In genomic region chr19:2428027-2428690, GRCh38 we compare ENCODE assay signal across 8 cellular contexts. TPM values are rescaled to one million over a fixed set of nuclear protein-coding genes. Genes with fewer than 3 reads are reported as not detected.
DNase-seq lines count a peak whose midpoint lies in the region; ATAC-seq and TF ChIP-seq lines count a peak whose summit lies in the region.

No MANE protein-coding gene starts in this region.

- ATAC-seq in gastrocnemius medialis (peak; percentile 11 to 42), GM18505 (IDR thresholded peaks at IDR 0.05; ENCODE audit: unreplicated experiment) (no peak)

- H3K27me3 ChIP-seq in iPS-15b (ENCODE audit: control insufficient read depth, insufficient read depth, low read length) (no peaks in the 10 kb centered on the region), gastrocnemius medialis (no peaks in the 10 kb centered on the region)

- intact Hi-C loops in gastrocnemius medialis (cut with DNase I; ENCODE audit: low total_unique reads): no loop called here

- H3K4me1 ChIP-seq in iPS-15b (ENCODE audit: control insufficient read depth, insufficient read depth, low read length) (peaks cover 8% of the 10 kb centered on the region), gastrocnemius medialis (peaks cover 23 to 30% of the 10 kb centered on the region in 2 donors)

- DNase-seq in Ammon's horn (ENCODE audit: low spot score): peak; percentile 50
- peak; percentile 50 for DNase-seq in HT-29 (ENCODE audit: low spot score)
- DNase-seq in gastrocnemius medialis: peak in 1 of 2 donors; percentile 53
- DNase-seq in T-helper 9 cell: no peak
- DNase-seq in H4 (ENCODE audit: low spot score): no peak

- in situ Hi-C loops in gastrocnemius medialis (cut with MboI; ENCODE audit: low sequenced_read_pairs in 4 of 4): no loop called here

- no peak for TF ChIP-seq CTCF in gastrocnemius medialis (IDR thresholded peaks at IDR 0.05 in 4 of 5, conservative IDR thresholded peaks at IDR 0.05 in 1 of 5)

- no peaks in the 10 kb centered on the region for H3K9me3 ChIP-seq in iPS-15b (ENCODE audit: control insufficient read depth, insufficient read depth, low read length)
- no peaks in the 10 kb centered on the region for H3K9me3 ChIP-seq in gastrocnemius medialis

- H3K27ac ChIP-seq in angular gyrus (ENCODE audit: low read depth, low read length): peak overlapping the region; percentile 97
- H3K27ac ChIP-seq in gastrocnemius medialis: peak overlapping the region; percentile 89 to 98 (median 92)

- H3K4me3 ChIP-seq in iPS-15b (ENCODE audit: low read depth, low read length) (peak overlapping the region; percentile 89), gastrocnemius medialis (peak overlapping the region; percentile 82 to 98 (median 90))

- H3K9ac ChIP-seq in iPS-15b (ENCODE audit: low read depth, low read length): peak overlapping the region; percentile 65

- H3K36me3 ChIP-seq in iPS-15b (ENCODE audit: control insufficient read depth, insufficient read depth, low read length) (peaks cover 32% of the 10 kb centered on the region), gastrocnemius medialis (peaks cover 0 to 13% of the 10 kb centered on the region in 2 donors)

- no peak for TF ChIP-seq POLR2A in gastrocnemius medialis (IDR thresholded peaks at IDR 0.05)
- TF ChIP-seq POLR2A in GM18505 (IDR thresholded peaks at IDR 0.05; ENCODE audit: borderline replicate concordance, extremely low read depth, insufficient read depth, insufficient read length): no peak

RNA-seq across cellular contexts. Expression of gene TIMM13, which starts 0.8 kb away (rescaled TPM):
- total RNA-seq in HT-29 (2014; rRNA removed; shearing (Covaris generic)): 154 and 163 TPM in 2 replicates
- total RNA-seq in gastrocnemius medialis: 10 to 100 TPM; 23.7 to 60.3 (median 46.8) TPM
- total RNA-seq in H4 (2014; rRNA removed; shearing (Covaris generic)): 39.9 and 40.8 TPM in 2 replicates

RNA-seq across cellular contexts. Expression of gene LMNB2, which starts 28.6 kb away (rescaled TPM):
- 210 and 212 TPM in 2 replicates for total RNA-seq in HT-29 (2014; rRNA removed; shearing (Covaris generic))
- 10 to 100 TPM; 14.8 to 34.1 (median 23.6) TPM for total RNA-seq in gastrocnemius medialis
- 64.3 and 86.4 TPM in 2 replicates for total RNA-seq in H4 (2014; rRNA removed; shearing (Covaris generic))

RNA-seq across cellular contexts. Expression of gene GADD45B, which starts 47.8 kb away (rescaled TPM):
- 15.2 and 21.8 TPM in 2 replicates for total RNA-seq in HT-29 (2014; rRNA removed; shearing (Covaris generic))
- 10 to 100 TPM; 32.2 to 48.7 (median 41.7) TPM for total RNA-seq in gastrocnemius medialis
- 14.3 and 82.3 TPM in 2 replicates for total RNA-seq in H4 (2014; rRNA removed; shearing (Covaris generic))

Comparison
In these comparisons a context has a peak if more than half of its experiments do, and no peak if none do; other contexts are left out.
1. DNase-seq: peak in Ammon's horn (single experiment) and HT-29 (single experiment); none in T-helper 9 cell (single experiment) and H4 (single experiment).